Comparison of ENCODE assay signal across 27 cellular contexts in the genomic region with DNA sequence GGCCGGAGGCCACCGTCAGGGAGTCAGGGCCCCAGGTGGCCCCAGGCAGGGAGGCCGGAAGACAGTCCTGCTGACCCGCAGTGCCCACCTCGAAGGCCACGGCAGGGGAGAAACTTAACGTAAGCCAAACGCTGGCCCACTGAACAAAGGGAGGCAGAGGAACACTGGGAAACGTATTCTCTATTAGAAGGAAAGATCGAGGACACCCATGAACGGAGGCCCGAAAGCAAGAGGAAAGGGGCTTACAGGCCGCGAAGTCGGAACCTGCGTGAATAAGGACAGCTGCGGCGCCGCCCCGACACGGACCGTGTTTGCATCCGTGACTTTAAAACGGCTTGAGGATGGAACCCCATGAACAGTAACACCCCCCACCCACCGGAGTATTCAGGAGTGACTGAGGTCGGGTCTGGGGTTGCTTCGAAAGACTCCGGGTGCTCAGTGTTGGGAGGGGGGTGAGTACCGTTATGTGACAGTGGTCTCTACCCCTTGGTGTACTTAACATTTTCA.
"Had no signal": no experiment of that assay in that cellular context is flagged by ENCODE, and none has a peak within 500 bp of the region (broad histone marks: within the 10 kb centered on the region; RNA-seq: fewer than 3 reads in every experiment).

No MANE protein-coding gene starts in this region.

- H3K4me3 Mint-ChIP-seq: activated CD4-positive, alpha-beta memory T cell treated with anti-CD3 and anti-CD28 coated beads for 36 hours; activated CD8-positive, alpha-beta T cell treated with anti-CD3 and anti-CD28 coated beads, Interleukin-2, amount 10 ng/mL, durations not matched to agents 7 days and 5 days; activated naive CD8-positive, alpha-beta T cell; activated T-cell treated with anti-CD3 and anti-CD28 coated beads, Interleukin-2, amount 50 U/mL, for 4 hours; activated T-helper 17 cell treated with anti-CD3 and anti-CD28 coated beads, Interleukin-2, amount 50 U/mL, for 72 hours; central memory CD8-positive, alpha-beta T cell; WTC11 had no signal

- H3K36me3 Mint-ChIP-seq: activated CD4-positive, alpha-beta memory T cell treated with anti-CD3 and anti-CD28 coated beads for 36 hours had no signal

- H3K27me3 ChIP-seq: brain microvascular endothelial cell, esophagus squamous epithelium, gastroesophageal sphincter had no signal

- H3K27ac Mint-ChIP-seq: activated CD4-positive, alpha-beta memory T cell treated with anti-CD3 and anti-CD28 coated beads for 36 hours; activated CD8-positive, alpha-beta T cell treated with anti-CD3 and anti-CD28 coated beads, Interleukin-2, amount 10 ng/mL, durations not matched to agents 7 days and 5 days; activated naive CD8-positive, alpha-beta T cell; WTC11 had no signal

- H3K9me3 Mint-ChIP-seq: activated CD4-positive, alpha-beta memory T cell treated with anti-CD3 and anti-CD28 coated beads for 36 hours; activated T-cell treated with anti-CD3 and anti-CD28 coated beads, Interleukin-2, amount 50 U/mL, for 4 hours; activated T-helper 17 cell treated with anti-CD3 and anti-CD28 coated beads, Interleukin-2, amount 50 U/mL, for 72 hours; central memory CD8-positive, alpha-beta T cell had no signal

- H3K36me3 ChIP-seq: brain microvascular endothelial cell, esophagus squamous epithelium, gastroesophageal sphincter had no signal

- DNase-seq: activated CD4-positive, alpha-beta memory T cell treated with anti-CD3 and anti-CD28 coated beads for 36 hours; activated CD4-positive, alpha-beta T cell treated with anti-CD3 and anti-CD28 coated beads for 1 hour; activated CD4-positive, alpha-beta T cell treated with anti-CD3 and anti-CD28 coated beads for 4 hours; activated CD4-positive, alpha-beta T cell treated with anti-CD3 and anti-CD28 coated beads, Interleukin-2, amount 50 U/mL, for 1 hour; activated CD8-positive, alpha-beta memory T cell treated with anti-CD3 and anti-CD28 coated beads, Interleukin-2, amount 50 U/mL, for 48 hours; activated CD8-positive, alpha-beta T cell treated with anti-CD3 and anti-CD28 coated beads, Interleukin-2, amount 10 ng/mL, durations not matched to agents 7 days and 5 days; activated effector memory CD4-positive, alpha-beta T cell treated with Interleukin-2 at 50 U/mL for 16 hours; activated gamma-delta T cell treated with Interleukin-2 at 50 U/mL for 16 hours; activated naive CD4-positive, alpha-beta T cell treated with anti-CD3 and anti-CD28 coated beads, Interleukin-2, amount 50 U/mL, for 16 hours; activated naive CD4-positive, alpha-beta T cell treated with Interleukin-2 at 50 U/mL for 16 hours; activated T-cell treated with anti-CD3 and anti-CD28 coated beads for 4 hours; activated T-cell treated with anti-CD3 and anti-CD28 coated beads, Interleukin-2, amount 50 U/mL, for 4 hours; amniotic stem cell; anterior cingulate cortex; brain microvascular endothelial cell; dermis blood vessel endothelial cell; effector CD8-positive, alpha-beta T cell; esophagus squamous epithelium; foreskin melanocyte; head of caudate nucleus; T-helper 2 cell had no signal

- ATAC-seq: activated CD8-positive, alpha-beta T cell treated with anti-CD3 and anti-CD28 coated beads, Interleukin-2, amount 10 ng/mL, durations not matched to agents 7 days and 5 days; activated T-cell treated with anti-CD3 and anti-CD28 coated beads, Interleukin-2, amount 50 U/mL, for 4 hours; activated T-helper 17 cell treated with anti-CD3 and anti-CD28 coated beads, Interleukin-2, amount 50 U/mL, for 72 hours; gastroesophageal sphincter; WTC11 had no signal

- H3K4me3 ChIP-seq: coronary artery, esophagus squamous epithelium, gastroesophageal sphincter had no signal

- H3K27me3 Mint-ChIP-seq: activated CD4-positive, alpha-beta memory T cell treated with anti-CD3 and anti-CD28 coated beads for 36 hours; activated naive CD8-positive, alpha-beta T cell; activated T-helper 17 cell treated with anti-CD3 and anti-CD28 coated beads, Interleukin-2, amount 50 U/mL, for 72 hours; central memory CD8-positive, alpha-beta T cell had no signal
